Comparison of ENCODE assay signal across 8 cellular contexts in genomic region chr9:124225945-124226344, GRCh38.
"Had no signal": no experiment of that assay in that cellular context is flagged by ENCODE, and none has a peak within 500 bp of the region (broad histone marks: within the 10 kb centered on the region; RNA-seq: fewer than 3 reads in every experiment).

No MANE protein-coding gene starts in this region.

- H3K4me3 Mint-ChIP-seq: GM23338, H9, HFFc6 had no signal

- DNase-seq: GM23248, GOT3, H7, H9, HCEC 1CT, HFFc6 had no signal

- H3K9me3 Mint-ChIP-seq: GM23338, H9, HFFc6 had no signal

- ATAC-seq: GM23338, HCT116 had no signal

- H3K27ac Mint-ChIP-seq: GM23338, H9, HFFc6 had no signal
